In the genomic region with DNA sequence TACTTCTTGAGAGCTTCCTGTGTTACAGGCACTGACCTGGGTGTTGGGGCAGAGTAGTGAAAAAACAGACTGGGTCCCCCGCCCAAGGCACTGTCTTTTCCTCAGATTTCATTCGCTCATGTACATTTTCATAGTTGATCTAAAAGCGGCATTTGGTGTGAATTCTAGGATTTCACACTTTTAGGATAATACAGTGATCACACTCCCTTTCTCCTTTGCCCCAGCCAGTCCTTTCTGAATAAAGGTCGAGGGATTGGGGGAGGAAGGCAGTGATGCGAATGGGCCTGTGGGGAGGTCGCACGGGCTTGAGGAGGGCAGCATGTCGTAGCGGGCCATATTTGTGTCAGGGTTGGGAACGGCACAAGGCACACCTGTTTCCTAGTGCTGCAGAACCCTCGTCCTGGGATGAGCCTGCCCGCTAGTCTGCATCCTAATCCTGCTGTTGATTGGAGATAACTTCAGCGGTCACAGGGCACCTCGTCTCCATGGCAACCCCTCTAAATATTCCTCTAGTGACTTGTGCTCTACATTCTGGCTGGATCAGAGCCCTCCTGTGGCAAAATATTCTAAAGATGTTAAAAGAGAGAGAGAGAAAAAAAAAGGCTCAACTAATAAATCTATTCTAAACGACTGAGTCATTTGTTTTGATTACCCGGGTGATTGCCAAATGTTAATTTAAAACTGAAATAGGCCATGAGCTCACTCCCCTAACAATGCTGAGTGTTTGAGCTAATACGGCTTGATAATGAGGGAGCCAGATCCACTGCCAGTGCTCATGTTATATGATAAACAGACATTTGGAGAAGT, we compare ENCODE assay signal across 8 cellular contexts. TPM values are rescaled to one million over a fixed set of nuclear protein-coding genes. Genes with fewer than 3 reads are reported as not detected.
DNase-seq lines count a peak whose midpoint lies in the region; ATAC-seq and TF ChIP-seq lines count a peak whose summit lies in the region.

No MANE protein-coding gene starts in this region.

- H3K4me1 ChIP-seq in body of pancreas (no peaks in the 10 kb centered on the region), iPS DF 6.9 (ENCODE audit: control insufficient read depth, insufficient read depth, low read length) (no peaks in the 10 kb centered on the region), subcutaneous abdominal adipose tissue (ENCODE audit: control insufficient read depth in 5 of 5, insufficient read depth in 5 of 5, low read length in 5 of 5) (peaks cover 2 to 47% (median 41%) of the 10 kb centered on the region in 5 donors)

- 26 to 33% methylated on average over 17 of the region's 17 CpGs for WGBS in body of pancreas, 2 donors
- no CpG with 5 or more reads among the region's 17 CpGs for WGBS in iPS DF 6.9 (ENCODE audit: insufficient coverage, insufficient read length)

- intact Hi-C loops in body of pancreas (cut with DNase I), result no loop called here

- H3K4me3 ChIP-seq in body of pancreas (no peak overlapping the region), iPS DF 6.9 (ENCODE audit: low read length) (no peak overlapping the region), subcutaneous abdominal adipose tissue (ENCODE audit: low read depth in 1 of 5, low read length in 5 of 5) (peak overlapping the region in 2 of 5 donors; percentile 19 to 42)

- TF ChIP-seq CTCF in body of pancreas (IDR thresholded peaks at IDR 0.05), result no peak

- DNase-seq in M059J (ENCODE audit: low read depth) (peak; percentile 100), body of pancreas (peak in 3 of 4 donors; percentile 34 to 54 (median 47)), iPS DF 6.9 (ENCODE audit: low read depth, low spot score) (peak; percentile 37), mesenteric fat pad (ENCODE audit: low spot score) (no peak), T-helper 2 cell (no peak), SHP77 (lab: John Stamatoyannopoulos, UW) (no peak)
- DNase-seq in activated CD4-positive, alpha-beta T cell treated with anti-CD3 and anti-CD28 coated beads for 48 hours, result no peak

- H3K9me3 ChIP-seq in body of pancreas (no peaks in the 10 kb centered on the region), iPS DF 6.9 (ENCODE audit: control insufficient read depth, insufficient read depth, low read length) (no peaks in the 10 kb centered on the region), subcutaneous abdominal adipose tissue (ENCODE audit: control insufficient read depth in 5 of 5, low read length in 5 of 5) (no peaks in the 10 kb centered on the region)

- H3K27ac ChIP-seq in body of pancreas (peak overlapping the region in 2 of 4 donors; percentile 25 to 39), iPS DF 6.9 (ENCODE audit: low read length) (no peak overlapping the region), subcutaneous abdominal adipose tissue (ENCODE audit: low read depth, low read length) (peak overlapping the region; percentile 89)

- H3K27me3 ChIP-seq in body of pancreas (no peaks in the 10 kb centered on the region), iPS DF 6.9 (ENCODE audit: control insufficient read depth, insufficient read depth, low read length) (no peaks in the 10 kb centered on the region), subcutaneous abdominal adipose tissue (ENCODE audit: control insufficient read depth in 5 of 5, insufficient read depth in 4 of 5, low read length in 5 of 5) (peaks cover 0 to 2% (median 0%) of the 10 kb centered on the region in 5 donors)

- ATAC-seq in body of pancreas, result peak; percentile 74

- H3K9ac ChIP-seq in subcutaneous abdominal adipose tissue (ENCODE audit: low read length in 5 of 5), result peak overlapping the region in 4 of 5 donors; percentile 28 to 70 (median 34)

- H3K36me3 ChIP-seq in body of pancreas (replicated peaks in 1 of 2; ENCODE audit: insufficient read depth in 1 of 2, low read depth in 2 of 2), result no peaks in the 10 kb centered on the region
- H3K36me3 ChIP-seq in iPS DF 6.9 (ENCODE audit: control insufficient read depth, insufficient read depth, low read length), result no peaks in the 10 kb centered on the region
- H3K36me3 ChIP-seq in subcutaneous abdominal adipose tissue (ENCODE audit: control insufficient read depth in 5 of 5, insufficient read depth in 5 of 5, low read length in 5 of 5), result no peaks in the 10 kb centered on the region

- TF ChIP-seq POLR2A in body of pancreas (IDR thresholded peaks at IDR 0.05), result no peak

RNA-seq across cellular contexts. Expression of a gene that starts 21.8 kb away (rescaled TPM):
- 828 and 1,058 TPM in 2 replicates for total RNA-seq in M059J (2014; rRNA removed; shearing (Covaris generic))
- total RNA-seq in body of pancreas (100 to 1,000 TPM in 1 of 2 donors, 10 to 100 TPM in 1; 40.2 to 125 TPM), mesenteric fat pad (3,576 TPM)

Comparison
In these comparisons a context has a peak if more than half of its experiments do, and no peak if none do; other contexts are left out.
1. DNase-seq: peak in M059J (single experiment), body of pancreas (3 of 4) and iPS DF 6.9 (single experiment); none in mesenteric fat pad (single experiment), T-helper 2 cell (0 of 5), activated CD4-positive, alpha-beta T cell treated with anti-CD3 and anti-CD28 coated beads for 48 hours (single experiment) and SHP77 (0 of 2).